12 cellular contexts compared by ENCODE assay signal in the genomic region with DNA sequence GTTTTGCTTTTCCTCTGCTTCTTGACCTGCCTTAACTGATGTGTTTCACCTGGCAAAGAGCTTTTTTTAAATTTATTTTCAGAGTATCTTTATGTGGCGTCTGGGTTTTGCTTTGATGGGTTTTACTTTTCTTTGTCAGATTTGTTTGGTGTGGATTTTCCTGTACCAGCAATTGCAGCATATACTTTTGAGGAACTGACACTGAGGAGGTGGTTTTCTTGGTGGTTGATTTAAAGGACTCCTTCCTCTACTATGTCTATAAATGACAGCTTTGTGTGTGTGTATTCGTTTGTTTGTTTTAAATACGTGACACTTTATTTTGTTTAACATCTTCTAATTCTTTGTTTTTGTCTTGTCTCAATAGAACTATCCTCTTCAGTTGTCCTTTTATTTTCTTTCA.
DNase-seq lines count a peak whose midpoint lies in the region; ATAC-seq and TF ChIP-seq lines count a peak whose summit lies in the region.
"Had no signal": no experiment of that assay in that cellular context is flagged by ENCODE, and none has a peak within 500 bp of the region (broad histone marks: within the 10 kb centered on the region; RNA-seq: fewer than 3 reads in every experiment).

No MANE protein-coding gene starts in this region.

- DNase-seq in activated CD8-positive, alpha-beta memory T cell treated with anti-CD3 and anti-CD28 coated beads, Interleukin-2, amount 50 U/mL, for 48 hours: no peak
- no peak for DNase-seq in PC-3
- DNase-seq in NCI-H748 treated with DMSO at 0.1 percent for 48 hours (lab: John Stamatoyannopoulos, UW): no peak
- no peak for DNase-seq in foreskin keratinocyte
- DNase-seq: activated CD8-positive, alpha-beta memory T cell treated with anti-CD3 and anti-CD28 coated beads, Interleukin-2, amount 50 U/mL, for 4 hours; NCI-H1105 treated with DMSO at 0.1 percent for 48 hours; small intestine had no signal

- H3F3A ChIP-seq in PC-3 (ENCODE audit: low read length, unreplicated experiment): no peaks in the 10 kb centered on the region

- intact Hi-C loops in PC-3 (cut with micrococcal nuclease): no loop called here

- H3K36me3 ChIP-seq in BLaER1 (no peaks in the 10 kb centered on the region), PC-3 (ENCODE audit: low read depth, low read length) (no peaks in the 10 kb centered on the region)

- no peaks in the 10 kb centered on the region for H4K20me1 ChIP-seq in BLaER1
- H4K20me1 ChIP-seq in PC-3 (ENCODE audit: low read length): no peaks in the 10 kb centered on the region

- no peak overlapping the region for H3K27ac ChIP-seq in BLaER1
- no peak overlapping the region for H3K27ac ChIP-seq in PC-3 (ENCODE audit: low read length)
- no peak overlapping the region for H3K27ac ChIP-seq in foreskin keratinocyte
- H3K27ac ChIP-seq: A549 had no signal

- H3K9ac ChIP-seq in BLaER1 (no peak overlapping the region), PC-3 (ENCODE audit: low read length) (no peak overlapping the region)

- no peaks in the 10 kb centered on the region for H3K79me2 ChIP-seq in PC-3 (ENCODE audit: low read length)

- no TSS peak for BruUV-seq in PC-3 (replicated peaks; lab: Mats Ljungman, UMichigan)

- H3K27me3 ChIP-seq in BLaER1 (no peaks in the 10 kb centered on the region), PC-3 (ENCODE audit: low read length) (no peaks in the 10 kb centered on the region), foreskin keratinocyte (no peaks in the 10 kb centered on the region)

- no peak overlapping the region for H2AFZ ChIP-seq in PC-3 (ENCODE audit: low read length)

- H3K4me3 ChIP-seq in BLaER1: no peak overlapping the region
- no peak overlapping the region for H3K4me3 ChIP-seq in PC-3 (ENCODE audit: low read length)
- H3K4me3 ChIP-seq: A549 had no signal

- H3K9me3 ChIP-seq in BLaER1: no peaks in the 10 kb centered on the region
- no peaks in the 10 kb centered on the region for H3K9me3 ChIP-seq in PC-3 (ENCODE audit: low read length)
- H3K9me3 ChIP-seq: A549 had no signal

- no peaks in the 10 kb centered on the region for H3K9me2 ChIP-seq in PC-3 (replicated peaks; ENCODE audit: low read length)

- TF ChIP-seq CTCF in PC-3 (conservative IDR thresholded peaks at IDR 0.05; ENCODE audit: low read depth, low read length): no peak
- no peak for TF ChIP-seq CTCF in foreskin keratinocyte (conservative IDR thresholded peaks at IDR 0.05)

- peak; percentile 100 for ATAC-seq in GM19328 (IDR thresholded peaks at IDR 0.05; ENCODE audit: unreplicated experiment)
- peak; percentile 99 for ATAC-seq in HG02623 (IDR thresholded peaks at IDR 0.05; ENCODE audit: unreplicated experiment)
- peak; percentile 99 for ATAC-seq in HG03378 (IDR thresholded peaks at IDR 0.05; ENCODE audit: unreplicated experiment)
- no peak for ATAC-seq in PC-3
- no peak for ATAC-seq in foreskin keratinocyte
- ATAC-seq: A549 had no signal

- POLR2A ChIA-PET in PC-3 (lab: Charles Lee; ENCODE audit: unreplicated experiment): no interaction called here

- CTCF ChIA-PET in PC-3 (lab: Charles Lee): no interaction called here

- peaks cover 12% of the 10 kb centered on the region for H3K4me1 ChIP-seq in BLaER1
- no peaks in the 10 kb centered on the region for H3K4me1 ChIP-seq in PC-3 (ENCODE audit: insufficient read depth, low read length)
- no peaks in the 10 kb centered on the region for H3K4me1 ChIP-seq in foreskin keratinocyte
- H3K4me1 ChIP-seq: A549 had no signal

- H3K4me2 ChIP-seq in BLaER1 (peak overlapping the region; percentile 43), PC-3 (ENCODE audit: low read length) (no peak overlapping the region)
- H3K4me2 ChIP-seq: A549 had no signal

Comparison
In these comparisons a context has a peak if more than half of its experiments do, and no peak if none do; other contexts are left out.
1. ATAC-seq: peak in GM19328 (single experiment), HG02623 (single experiment) and HG03378 (single experiment); none in PC-3 (single experiment) and foreskin keratinocyte (single experiment).